ENCODE assay signal across 8 cellular contexts in genomic region chr1:11272842-11273594, GRCh38. TPM values are rescaled to one million over a fixed set of nuclear protein-coding genes. Genes with fewer than 3 reads are reported as not detected.
A peak's percentile ranks its signal among the peaks of the same experiment; 100 is the strongest.
DNase-seq lines count a peak whose midpoint lies in the region; ATAC-seq and TF ChIP-seq lines count a peak whose summit lies in the region.

TSS of gene UBIAD1 (plus strand) at chr1:11273198. CDS start at chr1:11273532, 334 bp downstream.

- H3K27me3 ChIP-seq in adrenal gland (no peaks in the 10 kb centered on the region), prostate gland (replicated peaks; ENCODE audit: insufficient read depth) (no peaks in the 10 kb centered on the region)

- H3K27ac ChIP-seq in adrenal gland (peak within 1 kb of the TSS; percentile 83 to 98 (median 95)), prostate gland (peak within 1 kb of the TSS; percentile 83 to 86)

- peak; percentile 97 for DNase-seq in GM13977 (ENCODE audit: low spot score)
- peak; percentile 68 for DNase-seq in NCI-H128 (lab: John Stamatoyannopoulos, UW; ENCODE audit: unreplicated experiment)
- DNase-seq in adrenal gland, result peak; percentile 86 to 91 (median 89)
- peak; percentile 85 for DNase-seq in left cardiac atrium
- DNase-seq in prostate gland (ENCODE audit: low spot score), result peak; percentile 81
- peak; percentile 87 for DNase-seq in ureter (ENCODE audit: low spot score)

- peaks cover 18 to 33% of the 10 kb centered on the region in 2 donors for H3K4me1 ChIP-seq in adrenal gland (replicated peaks in 1 of 2)
- H3K4me1 ChIP-seq in prostate gland (replicated peaks), result peaks cover 18% of the 10 kb centered on the region

- TF ChIP-seq POLR2A in adrenal gland (IDR thresholded peaks at IDR 0.05) (peak; percentile 52 to 65), prostate gland (IDR thresholded peaks at IDR 0.05) (peak; percentile 60)

- no peaks in the 10 kb centered on the region for H3K36me3 ChIP-seq in adrenal gland (replicated peaks in 1 of 2)
- H3K36me3 ChIP-seq in prostate gland, result no peaks in the 10 kb centered on the region

- H3K9me3 ChIP-seq in adrenal gland (replicated peaks in 1 of 3) (no peaks in the 10 kb centered on the region), prostate gland (no peaks in the 10 kb centered on the region)

- ATAC-seq in HG02759 (IDR thresholded peaks at IDR 0.05; ENCODE audit: unreplicated experiment), result peak; percentile 86
- peak; percentile 96 for ATAC-seq in left cardiac atrium

- intact Hi-C loops in T-helper 1 cell treated with Interleukin-12 subunit alpha and Interleukin-12 subunit beta and Interleukin-4 antibody, amounts not matched to agents 30 ng/mL and 1 ng/mL, for 36 hours (cut with micrococcal nuclease), result loop anchor here (1.0 kb wide), 7 partner anchors 8 to 635 kb away; partner anchors contain the start of genes CLCN6, MAD2L2, MTOR and SRM
- intact Hi-C loops in adrenal gland (cut with DNase I), result no loop called here
- intact Hi-C loops in left cardiac atrium (cut with DNase I), result no loop called here
- intact Hi-C loops in prostate gland (cut with DNase I), result no loop called here

- H3K4me3 ChIP-seq in adrenal gland (peak within 1 kb of the TSS in 3 of 4 donors; percentile 75 to 85 (median 80)), prostate gland (peak within 1 kb of the TSS; percentile 65 to 79)

- in situ Hi-C loops in GM13977 (cut with MboI; ENCODE audit: low pct_unique_long_range_greater_than_20kb, low sequenced_read_pairs, unreplicated experiment), result no loop called here

- TF ChIP-seq CTCF in GM13977 (IDR thresholded peaks at IDR 0.05; ENCODE audit: extremely low read depth, insufficient read depth, missing control alignments), result no peak
- TF ChIP-seq CTCF in adrenal gland (IDR thresholded peaks at IDR 0.05), result peak in 1 of 6 experiments; percentile 10
- no peak for TF ChIP-seq CTCF in prostate gland (IDR thresholded peaks at IDR 0.05)

- 0 to 9% (median 0%) methylated on average over 6 to 54 of the region's 64 CpGs for WGBS in adrenal gland, 4 donors
- WGBS in prostate gland, result 1% methylated on average over 28 of the region's 64 CpGs

RNA-seq across cellular contexts. Expression of gene UBIAD1, which starts in this region (rescaled TPM):
- 27.5 and 28.6 TPM in 2 replicates for total RNA-seq in T-helper 1 cell treated with Interleukin-12 subunit alpha and Interleukin-12 subunit beta and Interleukin-4 antibody, amounts not matched to agents 30 ng/mL and 1 ng/mL, for 36 hours
- total RNA-seq in adrenal gland, result 10 to 100 TPM in 6 of 8 donors, 1 to 10 TPM in 2; 6.6 to 24.3 (median 12.1) TPM
- 10 to 100 TPM in 1 of 3 donors, 1 to 10 TPM in 2; 4.5 to 18.0 (median 6.3) TPM for polyA plus RNA-seq in adrenal gland
- 10 to 100 TPM in 1 of 2 donors, 1 to 10 TPM in 1; 8.5 to 13.7 TPM for total RNA-seq in left cardiac atrium
- 10 to 100 TPM; 22.7 to 23.2 TPM for total RNA-seq in prostate gland
- 20.3 TPM for total RNA-seq in ureter

Comparison
In these comparisons a context has a peak if more than half of its experiments do, and no peak if none do; other contexts are left out.
1. Peak in every context shown above with its lines: DNase-seq, ATAC-seq, H3K4me3 ChIP-seq and H3K27ac ChIP-seq.